In genomic region chr11:86484164-86484794, GRCh38 we compare ENCODE assay signal across 9 cellular contexts.
A peak's percentile ranks its signal among the peaks of the same experiment; 100 is the strongest.
DNase-seq lines count a peak whose midpoint lies in the region; ATAC-seq and TF ChIP-seq lines count a peak whose summit lies in the region.
"Had no signal": no experiment of that assay in that cellular context is flagged by ENCODE, and none has a peak within 500 bp of the region (broad histone marks: within the 10 kb centered on the region; RNA-seq: fewer than 3 reads in every experiment).

No MANE protein-coding gene starts in this region.

- no TSS peak for BruUV-seq in HCT116 (replicated peaks; lab: Mats Ljungman, UMichigan)

- POLR2A ChIA-PET in HCT116 (lab: Charles Lee) = interaction anchor here (1.1 kb wide), 2 partner anchors 13 to 28 kb away, joined by 3 read pairs; no protein-coding TSS in a partner anchor

- intact Hi-C loops in HCT116 (cut with micrococcal nuclease) = no loop called here
- intact Hi-C loops in heart left ventricle (cut with DNase I) = loop anchor here in 1 of 10 donors (5.0 kb wide), 1 partner anchor 73 kb away; no protein-coding TSS in a partner anchor
- intact Hi-C loops in spleen (cut with DNase I; ENCODE audit: low total_unique reads) = no loop called here

- H2AFZ ChIP-seq in HCT116 (ENCODE audit: low read depth, low read length, poor library complexity, severe bottlenecking) (peak overlapping the region; percentile 62), Karpas-422 (ENCODE audit: low read length) (no peak overlapping the region)

- CTCF ChIA-PET in HCT116 (lab: Charles Lee) = interaction anchor here (1.2 to 1.3 kb wide), 2 partner anchors 87 to 124 kb away, joined by 3 read pairs; no protein-coding TSS in a partner anchor

- H3K4me3 ChIP-seq in HCT116 (replicated peaks in 1 of 2; ENCODE audit: low read depth in 1 of 2, low read length in 2 of 2) (no peak overlapping the region), heart left ventricle (no peak overlapping the region), spleen (no peak overlapping the region), Karpas-422 (ENCODE audit: low read length) (no peak overlapping the region)

- H3K27me3 ChIP-seq in HCT116 (ENCODE audit: insufficient read depth, low read length) (no peaks in the 10 kb centered on the region), heart left ventricle (no peaks in the 10 kb centered on the region), spleen (replicated peaks in 1 of 7) (no peaks in the 10 kb centered on the region), Karpas-422 (ENCODE audit: low read length) (peaks cover 5% of the 10 kb centered on the region; the same call in 1 of the 2 replicates)

- no peak for TF ChIP-seq POLR2A in HCT116 (IDR thresholded peaks at IDR 0.05; ENCODE audit: borderline replicate concordance, extremely low read depth, insufficient read depth, insufficient read length)
- TF ChIP-seq POLR2A in heart left ventricle (IDR thresholded peaks at IDR 0.05) = no peak
- TF ChIP-seq POLR2A in spleen (IDR thresholded peaks at IDR 0.05) = no peak

- H3K9ac ChIP-seq in HCT116 (ENCODE audit: low read length) (no peak overlapping the region), Karpas-422 (ENCODE audit: low read length) (no peak overlapping the region)

- H3K27ac ChIP-seq in HCT116 (ENCODE audit: low read depth, low read length) = no peak overlapping the region
- peak overlapping the region; percentile 25 to 80 (median 50) for H3K27ac ChIP-seq in heart left ventricle
- H3K27ac ChIP-seq in spleen = peak overlapping the region in 7 of 8 donors; percentile 6 to 66 (median 47)
- no peak overlapping the region for H3K27ac ChIP-seq in Karpas-422 (ENCODE audit: low read length)

- TF ChIP-seq CTCF in HCT116 (IDR thresholded peaks at IDR 0.05 in 2 of 3, conservative IDR thresholded peaks at IDR 0.05 in 1 of 3; ENCODE audit: borderline replicate concordance in 1 of 3, insufficient read depth in 1 of 3, low read depth in 2 of 3, low read length in 2 of 3) (no peak), heart left ventricle (IDR thresholded peaks at IDR 0.05) (no peak), spleen (IDR thresholded peaks at IDR 0.05 in 8 of 11, conservative IDR thresholded peaks at IDR 0.05 in 3 of 11) (no peak)

- peak; percentile 84 for ATAC-seq in HCT116
- ATAC-seq in SK-N-SH treated with all-trans-retinoic acid at 6 μM for 48 hours = peak; percentile 89
- peak; percentile 33 to 86 (median 61) for ATAC-seq in heart left ventricle

- H3K9me2 ChIP-seq in HCT116 (ENCODE audit: insufficient read depth) (no peaks in the 10 kb centered on the region), Karpas-422 (replicated peaks; ENCODE audit: insufficient read depth, low read length) (no peaks in the 10 kb centered on the region)

- no peaks in the 10 kb centered on the region for H3K9me3 ChIP-seq in HCT116 (ENCODE audit: control insufficient read depth in 1 of 2, insufficient read depth in 1 of 2, low read depth in 1 of 2, low read length in 2 of 2)
- H3K9me3 ChIP-seq in heart left ventricle = no peaks in the 10 kb centered on the region
- H3K9me3 ChIP-seq in spleen = no peaks in the 10 kb centered on the region
- H3K9me3 ChIP-seq in Karpas-422 (ENCODE audit: low read length) = no peaks in the 10 kb centered on the region

- H3K36me3 ChIP-seq in HCT116 (ENCODE audit: control insufficient read depth in 1 of 2, insufficient read depth in 2 of 2, low read length in 2 of 2) (no peaks in the 10 kb centered on the region), heart left ventricle (no peaks in the 10 kb centered on the region), spleen (no peaks in the 10 kb centered on the region), Karpas-422 (ENCODE audit: insufficient read depth, low read length) (no peaks in the 10 kb centered on the region)

- TF ChIP-seq RAD21 in HCT116 (IDR thresholded peaks at IDR 0.05; ENCODE audit: low read depth) = no peak

- peaks cover 8 to 15% of the 10 kb centered on the region in 2 experiments for H3K4me1 ChIP-seq in HCT116 (ENCODE audit: control insufficient read depth in 1 of 2, insufficient read depth in 2 of 2, low read length in 2 of 2)
- peaks cover 0 to 38% (median 19%) of the 10 kb centered on the region in 12 donors for H3K4me1 ChIP-seq in heart left ventricle
- peaks cover 0 to 21% (median 11%) of the 10 kb centered on the region in 6 donors for H3K4me1 ChIP-seq in spleen
- no peaks in the 10 kb centered on the region for H3K4me1 ChIP-seq in Karpas-422 (ENCODE audit: low read length)

- H3K4me2 ChIP-seq in HCT116 (ENCODE audit: low read length) (peak overlapping the region; percentile 50), Karpas-422 (ENCODE audit: low read depth, low read length, poor library complexity, severe bottlenecking) (no peak overlapping the region)

- H4K20me1 ChIP-seq in HCT116 (ENCODE audit: insufficient read depth) (no peaks in the 10 kb centered on the region), Karpas-422 (ENCODE audit: insufficient read depth, low read depth, low read length) (no peaks in the 10 kb centered on the region)

- H3K79me2 ChIP-seq in HCT116 (ENCODE audit: insufficient read depth, low read length) (no peaks in the 10 kb centered on the region), Karpas-422 (ENCODE audit: low read length) (no peaks in the 10 kb centered on the region)

- 38 to 53% (median 48%) methylated on average over 5 of the region's 5 CpGs for WGBS in heart left ventricle, 4 donors
- WGBS in spleen, 5 donors = 47 to 71% (median 65%) methylated on average over 5 of the region's 5 CpGs

- RAD21 ChIA-PET in HCT116 (lab: Charles Lee; ENCODE audit: low non-redundant PET in 1 of 2, low total read pairs in 2 of 2, uncharacterized antibody in 2 of 2, unreplicated experiment in 2 of 2) = interaction anchor here in 1 of 2 experiments (0.6 kb wide), 1 partner anchor 124 kb away, joined by 3 read pairs; no protein-coding TSS in a partner anchor

- DNase-seq in HCT116 (ENCODE audit: low read depth, low spot score) (peak; percentile 31), heart left ventricle (peak in 3 of 5 donors; percentile 50 to 71 (median 54)), spleen (no peak), Karpas-422 (no peak), SIG-M5 (lab: John Stamatoyannopoulos, UW) (no peak), COR-L47 (lab: John Stamatoyannopoulos, UW) (no peak), NCI-H128 (lab: John Stamatoyannopoulos, UW; ENCODE audit: unreplicated experiment) (no peak)
- DNase-seq: hypothalamus had no signal

TF ChIP-seq in HCT116, 20 proteins besides CTCF, POLR2A, EP300 and RAD21:
- TF ChIP-seq SP1 (IDR thresholded peaks at IDR 0.05; ENCODE audit: low read depth) (0 out of 2 replicates have a peak, but pooled peaks have one; percentile 29), MAX (IDR thresholded peaks at IDR 0.05) (peak; percentile 25; the same call in 1 of the 2 replicates), EZH2 (IDR thresholded peaks at IDR 0.05) (no peak), JUND (IDR thresholded peaks at IDR 0.05) (peak; percentile 56), SRF (IDR thresholded peaks at IDR 0.05; ENCODE audit: low read depth) (0 out of 2 replicates have a peak, but pooled peaks have one; percentile 20), FOSL1 (IDR thresholded peaks at IDR 0.05; ENCODE audit: low read depth) (peak; percentile 58), YY1 (IDR thresholded peaks at IDR 0.05; ENCODE audit: extremely low read depth, insufficient replicate concordance, low read depth, low read length) (no peak), POLR2AphosphoS5 (IDR thresholded peaks at IDR 0.05; ENCODE audit: low read depth, low read length) (no peak)

TF ChIP-seq in SK-N-SH treated with all-trans-retinoic acid at 6 μM for 48 hours, 23 proteins besides CTCF, POLR2A, EP300 and RAD21:
- TF ChIP-seq ISL1 (CRISPR knock-in tag; IDR thresholded peaks at IDR 0.05) (peak; percentile 24; the same call in 1 of the 2 replicates), CSDC2 (CRISPR knock-in tag; IDR thresholded peaks at IDR 0.05) (no peak), ZNF8 (CRISPR knock-in tag; IDR thresholded peaks at IDR 0.05) (no peak), TSHZ2 (CRISPR knock-in tag; IDR thresholded peaks at IDR 0.05) (no peak), ZNF565 (CRISPR knock-in tag; conservative IDR thresholded peaks at IDR 0.05; ENCODE audit: low read depth) (no peak), ZC3H10 (CRISPR knock-in tag; IDR thresholded peaks at IDR 0.05) (no peak), ZFP3 (CRISPR knock-in tag; IDR thresholded peaks at IDR 0.05) (0 out of 2 replicates have a peak, but pooled peaks have one; percentile 11)

Comparison
In these comparisons a context has a peak if more than half of its experiments do, and no peak if none do; other contexts are left out.
1. DNase-seq: peak in HCT116 (single experiment) and heart left ventricle (3 of 5); none in spleen (single experiment), Karpas-422 (single experiment), SIG-M5 (single experiment), COR-L47 (single experiment) and NCI-H128 (single experiment).
2. H3K27ac ChIP-seq: peak in heart left ventricle (12 of 12) and spleen (7 of 8); none in HCT116 (single experiment) and Karpas-422 (single experiment).
3. Peak in every context shown above with its lines, with median percentiles within 50 percentile points of each other: ATAC-seq.